Comparison of ENCODE assay signal across 10 cellular contexts in genomic region chr3:50243552-50243895, GRCh38. TPM values are rescaled to one million over a fixed set of nuclear protein-coding genes. Genes with fewer than 3 reads are reported as not detected.
DNase-seq lines count a peak whose midpoint lies in the region; ATAC-seq and TF ChIP-seq lines count a peak whose summit lies in the region.
"Had no signal": no experiment of that assay in that cellular context is flagged by ENCODE, and none has a peak within 500 bp of the region (broad histone marks: within the 10 kb centered on the region; RNA-seq: fewer than 3 reads in every experiment).

No MANE protein-coding gene starts in this region.

- H3K4me3 Mint-ChIP-seq in CD14-positive monocyte (peak overlapping the region; percentile 70 to 84), endodermal cell (no peak overlapping the region)

- peaks cover 37% of the 10 kb centered on the region for H3K36me3 ChIP-seq in RWPE2 (ENCODE audit: low read depth)
- H3K36me3 ChIP-seq in endodermal cell (ENCODE audit: control insufficient read depth, insufficient read depth, low read length) = peaks cover 26% of the 10 kb centered on the region
- H3K36me3 ChIP-seq in osteoblast (ENCODE audit: insufficient read depth, low read length) = peaks cover 21% of the 10 kb centered on the region

- DNase-seq in CD14-positive monocyte (ENCODE audit: low spot score) = no peak
- no peak for DNase-seq in RWPE2 (ENCODE audit: low spot score)
- no peak for DNase-seq in endodermal cell
- DNase-seq in osteoblast (ENCODE audit: insufficient read length, low spot score, missing footprints) = no peak
- DNase-seq in SKM-1 treated with dmso at 0.1 percent for 144 hours (lab: John Stamatoyannopoulos, UW; ENCODE audit: unreplicated experiment) = no peak
- no peak for DNase-seq in nucleus accumbens (lab: John Stamatoyannopoulos, UW)
- no peak for DNase-seq in NCI-H1436 treated with DMSO at 0.1 percent for 48 hours (lab: John Stamatoyannopoulos, UW)

- peaks cover 74% of the 10 kb centered on the region for H4K20me1 ChIP-seq in osteoblast (ENCODE audit: insufficient read depth, low read length)

- H3K9me3 Mint-ChIP-seq in CD14-positive monocyte (peaks cover 0 to 2% (median 0%) of the 10 kb centered on the region in 7 donors), endodermal cell (no peaks in the 10 kb centered on the region)

- peak overlapping the region; percentile 67 for H3K4me2 ChIP-seq in osteoblast (ENCODE audit: insufficient read depth, low read length)

- H3K4me3 ChIP-seq in RWPE2 (ENCODE audit: severe bottlenecking) = no peak overlapping the region
- no peak overlapping the region for H3K4me3 ChIP-seq in endodermal cell (ENCODE audit: low read length)
- H3K4me3 ChIP-seq in osteoblast (ENCODE audit: insufficient read depth, low read length) = peak overlapping the region; percentile 7

- H3K4me1 ChIP-seq in RWPE2 (ENCODE audit: insufficient read depth, poor library complexity, severe bottlenecking) (peaks cover 23% of the 10 kb centered on the region), endodermal cell (ENCODE audit: control insufficient read depth, insufficient read depth, low read length) (peaks cover 45% of the 10 kb centered on the region), osteoblast (ENCODE audit: insufficient read depth, low read length) (peaks cover 70% of the 10 kb centered on the region)

- intact Hi-C loops in CD14-positive monocyte (cut with micrococcal nuclease) = loop anchor here in 1 of 2 donors (1.0 kb wide), 1 partner anchor 9 kb away; no protein-coding TSS in a partner anchor

- H3K4me1 Mint-ChIP-seq in CD14-positive monocyte (peaks cover 98% of the 10 kb centered on the region), endodermal cell (peaks cover 54% of the 10 kb centered on the region)

- H3K27ac ChIP-seq in RWPE2 (ENCODE audit: poor library complexity, severe bottlenecking) (peak overlapping the region; percentile 93), endodermal cell (ENCODE audit: low read depth, low read length) (peak overlapping the region; percentile 62), osteoblast (ENCODE audit: low read depth, low read length) (peak overlapping the region; percentile 77)

- H3K27me3 Mint-ChIP-seq in CD14-positive monocyte (ENCODE audit: low read depth in 3 of 3) (peaks cover 0 to 3% (median 0%) of the 10 kb centered on the region in 3 donors), endodermal cell (ENCODE audit: insufficient read depth) (no peaks in the 10 kb centered on the region)

- no peak overlapping the region for H3K9ac ChIP-seq in endodermal cell (ENCODE audit: extremely low read depth, low read length, poor library complexity, severe bottlenecking)

- WGBS in endodermal cell (ENCODE audit: insufficient coverage in 1 of 2, insufficient read length in 1 of 2), 2 experiments = 90 to 93% methylated on average over 4 of the region's 4 CpGs

- H3K9me3 ChIP-seq in RWPE2 (ENCODE audit: severe bottlenecking) (no peaks in the 10 kb centered on the region), endodermal cell (ENCODE audit: control insufficient read depth, low read length) (no peaks in the 10 kb centered on the region), osteoblast (ENCODE audit: low read depth, low read length) (no peaks in the 10 kb centered on the region)

- no peaks in the 10 kb centered on the region for H3K27me3 ChIP-seq in RWPE2 (ENCODE audit: insufficient read depth, poor library complexity, severe bottlenecking)
- no peaks in the 10 kb centered on the region for H3K27me3 ChIP-seq in endodermal cell (ENCODE audit: control insufficient read depth, insufficient read depth, low read length, poor library complexity, severe bottlenecking)
- H3K27me3 ChIP-seq in osteoblast (ENCODE audit: insufficient read depth, low read length) = no peaks in the 10 kb centered on the region

- peak overlapping the region; percentile 96 to 98 (median 98) for H3K27ac Mint-ChIP-seq in CD14-positive monocyte
- peak overlapping the region; percentile 87 for H3K27ac Mint-ChIP-seq in endodermal cell

- H3K79me2 ChIP-seq in osteoblast (ENCODE audit: insufficient read depth, low read length) = peaks cover 91% of the 10 kb centered on the region

- ATAC-seq in RWPE2 (ENCODE audit: low read depth) (no peak), SK-N-SH treated with all-trans-retinoic acid at 6 μM for 48 hours (no peak)

- TF ChIP-seq CTCF in CD14-positive monocyte (IDR thresholded peaks at IDR 0.05) (no peak), RWPE2 (IDR thresholded peaks at IDR 0.05; ENCODE audit: poor library complexity, severe bottlenecking) (no peak), endodermal cell (conservative IDR thresholded peaks at IDR 0.05) (no peak), osteoblast (IDR thresholded peaks at IDR 0.05; ENCODE audit: extremely low read depth, low read depth, low read length) (no peak)

- H3K36me3 Mint-ChIP-seq in CD14-positive monocyte = peaks cover 38 to 80% of the 10 kb centered on the region in 2 donors
- peaks cover 18% of the 10 kb centered on the region for H3K36me3 Mint-ChIP-seq in endodermal cell (ENCODE audit: low read depth)

- H2AFZ ChIP-seq in osteoblast (ENCODE audit: low read length) = peak overlapping the region; percentile 73

TF ChIP-seq in SK-N-SH treated with all-trans-retinoic acid at 6 μM for 48 hours, 23 proteins besides CTCF, POLR2A, EP300 and RAD21 (continues in another document):
- TF ChIP-seq RARB (CRISPR knock-in tag; IDR thresholded peaks at IDR 0.05) (no peak), SNAI2 (CRISPR knock-in tag; IDR thresholded peaks at IDR 0.05) (no peak), ZFP3 (CRISPR knock-in tag; IDR thresholded peaks at IDR 0.05) (no peak), ZFP30 (CRISPR knock-in tag; IDR thresholded peaks at IDR 0.05) (no peak), PPARA (CRISPR knock-in tag; IDR thresholded peaks at IDR 0.05; ENCODE audit: borderline replicate concordance) (no peak), BACH2 (CRISPR knock-in tag; IDR thresholded peaks at IDR 0.05; ENCODE audit: borderline replicate concordance) (no peak), CSDC2 (CRISPR knock-in tag; IDR thresholded peaks at IDR 0.05) (no peak), ZNF70 (CRISPR knock-in tag; IDR thresholded peaks at IDR 0.05) (no peak), ESRRG (CRISPR knock-in tag; IDR thresholded peaks at IDR 0.05) (no peak), ISL1 (CRISPR knock-in tag; IDR thresholded peaks at IDR 0.05) (no peak), TSHZ2 (CRISPR knock-in tag; IDR thresholded peaks at IDR 0.05) (no peak), CREB5 (CRISPR knock-in tag; IDR thresholded peaks at IDR 0.05; ENCODE audit: low read depth) (no peak), GLIS3 (CRISPR knock-in tag; IDR thresholded peaks at IDR 0.05) (no peak), ARNTL (CRISPR knock-in tag; IDR thresholded peaks at IDR 0.05; ENCODE audit: borderline replicate concordance, low read depth) (no peak), ZC3H10 (CRISPR knock-in tag; IDR thresholded peaks at IDR 0.05) (no peak), ZNF8 (CRISPR knock-in tag; IDR thresholded peaks at IDR 0.05) (no peak)

RNA-seq across cellular contexts. Expression of gene GNAI2, which starts 7.5 kb away (rescaled TPM):
- 1,000 to 10,000 TPM in 1 of 2 donors, 100 to 1,000 TPM in 1; 914 to 1,165 TPM for polyA plus RNA-seq in CD14-positive monocyte
- total RNA-seq in endodermal cell (100 to 1,000 TPM; 243 to 278 TPM), osteoblast (223 and 248 TPM in 2 replicates)
- 454 TPM for polyA plus RNA-seq in endodermal cell (2013, experiment 1 of 2)
- polyA plus RNA-seq in endodermal cell (2013, experiment 2 of 2) = 428 TPM

RNA-seq across cellular contexts. Expression of gene SEMA3B, which starts 25.4 kb away (rescaled TPM):
- polyA plus RNA-seq in CD14-positive monocyte = not detected
- total RNA-seq in endodermal cell = 10 to 100 TPM in 1 of 2 donors, 1 to 10 TPM in 1; 6.5 to 10.3 TPM
- 19.4 TPM for polyA plus RNA-seq in endodermal cell (2013, experiment 1 of 2)
- polyA plus RNA-seq in endodermal cell (2013, experiment 2 of 2) = 15.1 TPM
- total RNA-seq in osteoblast = 5.9 and 10.1 TPM in 2 replicates

RNA-seq across cellular contexts. Expression of gene LSMEM2, which starts 35.4 kb away (rescaled TPM):
- not detected for polyA plus RNA-seq in CD14-positive monocyte
- total RNA-seq in endodermal cell (not detected), osteoblast (not detected in 2 replicates)
- 0.25 TPM for polyA plus RNA-seq in endodermal cell (2013, experiment 1 of 2)
- not detected for polyA plus RNA-seq in endodermal cell (2013, experiment 2 of 2)
- total RNA-seq: Daoy, HT1080 had no signal

RNA-seq across cellular contexts. Expression of gene SLC38A3, which starts 38.5 kb away (rescaled TPM):
- not detected for polyA plus RNA-seq in CD14-positive monocyte
- total RNA-seq in endodermal cell = 1 to 10 TPM; 1.5 to 1.9 TPM
- 4.4 TPM for polyA plus RNA-seq in endodermal cell (2013, experiment 1 of 2)
- polyA plus RNA-seq in endodermal cell (2013, experiment 2 of 2) = 4.3 TPM
- total RNA-seq in osteoblast = 0.29 and 0.36 TPM in 2 replicates
- total RNA-seq: Daoy, HT1080 had no signal

RNA-seq across cellular contexts. Expression of gene IFRD2, which starts 48.7 kb away (rescaled TPM):
- 10 to 100 TPM; 17.1 to 23.3 TPM for polyA plus RNA-seq in CD14-positive monocyte
- total RNA-seq in endodermal cell (10 to 100 TPM; 56.6 to 70.9 TPM), osteoblast (60.4 and 65.1 TPM in 2 replicates)
- polyA plus RNA-seq in endodermal cell (2013, experiment 1 of 2) = 42.4 TPM
- polyA plus RNA-seq in endodermal cell (2013, experiment 2 of 2) = 35.6 TPM
